Comparison of ENCODE assay signal across 8 cellular contexts in the genomic region with DNA sequence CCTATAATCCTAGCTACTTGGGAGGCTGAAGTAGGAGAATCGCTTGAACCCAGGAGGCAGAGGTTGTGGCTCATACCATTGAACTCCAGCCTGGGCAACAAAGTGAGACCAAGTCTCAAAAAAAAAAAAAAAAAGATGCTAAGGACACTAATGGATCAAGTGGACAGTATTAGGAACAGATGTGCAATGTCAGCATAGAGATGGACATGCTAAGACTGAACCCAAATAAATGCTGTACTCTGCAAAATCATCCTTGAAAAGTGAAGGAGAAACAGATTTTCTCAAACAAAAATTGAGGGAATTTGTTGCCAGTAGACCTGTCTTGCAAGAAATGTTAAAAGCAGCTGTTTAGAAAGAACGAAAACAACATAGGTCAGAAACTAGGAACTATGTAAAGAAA.
"Had no signal": no experiment of that assay in that cellular context is flagged by ENCODE, and none has a peak within 500 bp of the region (broad histone marks: within the 10 kb centered on the region; RNA-seq: fewer than 3 reads in every experiment).

No MANE protein-coding gene starts in this region.

- DNase-seq: GDM1, GF-D8 had no signal

- H3K4me3 ChIP-seq: GM12878 had no signal

- ATAC-seq: GM12878 had no signal

- FAIRE-seq: G401.6, GM12878, GM12891, GM12892, GM18507, GM19239 had no signal
